In the genomic region with DNA sequence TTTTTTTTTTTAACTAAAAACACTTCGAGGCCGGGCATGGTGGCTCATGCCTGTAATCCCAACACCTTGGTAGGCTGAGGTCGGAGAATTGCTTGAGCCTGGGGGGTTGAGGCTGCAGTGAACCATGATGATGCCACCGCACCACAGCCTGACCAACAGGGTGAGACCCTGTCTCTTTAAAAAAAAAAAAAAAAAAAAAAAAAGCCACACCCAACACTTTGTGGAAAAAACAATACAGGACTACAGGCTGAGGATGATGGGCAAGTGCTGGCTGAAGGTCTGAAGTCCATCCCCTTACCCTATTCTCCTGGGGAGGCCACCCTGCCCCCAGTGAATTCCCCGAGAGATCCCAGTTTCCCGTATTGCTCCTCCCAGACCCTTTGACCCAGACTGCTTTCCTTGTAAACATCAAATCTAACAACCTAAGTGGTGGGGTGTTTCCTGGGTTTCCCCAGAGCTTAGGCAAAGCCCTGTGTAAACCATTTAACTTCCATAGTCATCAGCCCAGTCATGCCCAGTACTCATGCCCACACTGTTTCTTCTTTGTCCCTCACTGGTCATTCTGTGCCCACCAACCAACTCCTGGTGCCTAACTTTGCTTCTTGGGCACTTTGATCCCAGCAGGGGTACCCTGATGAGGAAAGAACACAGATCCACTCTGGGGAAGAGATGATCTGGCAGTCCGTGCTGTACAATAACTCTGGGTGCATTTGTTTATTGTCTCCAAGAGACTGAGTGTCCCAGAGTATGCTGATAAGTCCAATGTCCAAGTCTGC, we compare ENCODE assay signal across 1 cellular context.
TF ChIP-seq lines count a peak whose summit lies in the region.

No MANE protein-coding gene starts in this region.

TF ChIP-seq in HepG2, 621 proteins besides CTCF, POLR2A, EP300 and RAD21 (continued from another document and continues in another):
- TF ChIP-seq, protein P1, sequence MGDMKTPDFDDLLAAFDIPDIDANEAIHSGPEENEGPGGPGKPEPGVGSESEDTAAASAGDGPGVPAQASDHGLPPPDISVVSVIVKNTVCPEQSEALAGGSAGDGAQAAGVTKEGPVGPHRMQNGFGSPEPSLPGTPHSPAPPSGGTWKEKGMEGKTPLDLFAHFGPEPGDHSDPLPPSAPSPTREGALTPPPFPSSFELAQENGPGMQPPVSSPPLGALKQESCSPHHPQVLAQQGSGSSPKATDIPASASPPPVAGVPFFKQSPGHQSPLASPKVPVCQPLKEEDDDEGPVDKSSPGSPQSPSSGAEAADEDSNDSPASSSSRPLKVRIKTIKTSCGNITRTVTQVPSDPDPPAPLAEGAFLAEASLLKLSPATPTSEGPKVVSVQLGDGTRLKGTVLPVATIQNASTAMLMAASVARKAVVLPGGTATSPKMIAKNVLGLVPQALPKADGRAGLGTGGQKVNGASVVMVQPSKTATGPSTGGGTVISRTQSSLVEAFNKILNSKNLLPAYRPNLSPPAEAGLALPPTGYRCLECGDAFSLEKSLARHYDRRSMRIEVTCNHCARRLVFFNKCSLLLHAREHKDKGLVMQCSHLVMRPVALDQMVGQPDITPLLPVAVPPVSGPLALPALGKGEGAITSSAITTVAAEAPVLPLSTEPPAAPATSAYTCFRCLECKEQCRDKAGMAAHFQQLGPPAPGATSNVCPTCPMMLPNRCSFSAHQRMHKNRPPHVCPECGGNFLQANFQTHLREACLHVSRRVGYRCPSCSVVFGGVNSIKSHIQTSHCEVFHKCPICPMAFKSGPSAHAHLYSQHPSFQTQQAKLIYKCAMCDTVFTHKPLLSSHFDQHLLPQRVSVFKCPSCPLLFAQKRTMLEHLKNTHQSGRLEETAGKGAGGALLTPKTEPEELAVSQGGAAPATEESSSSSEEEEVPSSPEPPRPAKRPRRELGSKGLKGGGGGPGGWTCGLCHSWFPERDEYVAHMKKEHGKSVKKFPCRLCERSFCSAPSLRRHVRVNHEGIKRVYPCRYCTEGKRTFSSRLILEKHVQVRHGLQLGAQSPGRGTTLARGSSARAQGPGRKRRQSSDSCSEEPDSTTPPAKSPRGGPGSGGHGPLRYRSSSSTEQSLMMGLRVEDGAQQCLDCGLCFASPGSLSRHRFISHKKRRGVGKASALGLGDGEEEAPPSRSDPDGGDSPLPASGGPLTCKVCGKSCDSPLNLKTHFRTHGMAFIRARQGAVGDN (CRISPR knock-in tag; IDR thresholded peaks at IDR 0.05): no peak; the same call in 1 of the 2 replicates
- TF ChIP-seq SMYD3 (CRISPR knock-in tag; IDR thresholded peaks at IDR 0.05) (0 out of 2 replicates have a peak, but pooled peaks have one; percentile 34), CBX5 (CRISPR knock-in tag; IDR thresholded peaks at IDR 0.05; ENCODE audit: borderline replicate concordance) (0 out of 2 replicates have a peak, but pooled peaks have one; percentile 39), ZSCAN12 (CRISPR knock-in tag; IDR thresholded peaks at IDR 0.05) (no peak), RXRB (CRISPR knock-in tag; IDR thresholded peaks at IDR 0.05; ENCODE audit: borderline replicate concordance) (peak; percentile 99), RFX3 (CRISPR knock-in tag; IDR thresholded peaks at IDR 0.05) (peak; percentile 34; the same call in 1 of the 2 replicates), MATR3 (CRISPR knock-in tag; IDR thresholded peaks at IDR 0.05) (no peak), ZNF652 (CRISPR knock-in tag; IDR thresholded peaks at IDR 0.05; ENCODE audit: borderline replicate concordance, low read depth) (peak; percentile 64; the same call in 1 of the 2 replicates), ZNF260 (CRISPR knock-in tag; IDR thresholded peaks at IDR 0.05; ENCODE audit: borderline replicate concordance, low read depth) (no peak), ZNF441 (CRISPR knock-in tag; IDR thresholded peaks at IDR 0.05; ENCODE audit: borderline replicate concordance) (no peak), ZFP36L2 (CRISPR knock-in tag; IDR thresholded peaks at IDR 0.05) (no peak), DPF2 (CRISPR knock-in tag; IDR thresholded peaks at IDR 0.05; ENCODE audit: borderline replicate concordance, low read depth) (peak; percentile 82), MAFG (CRISPR knock-in tag; IDR thresholded peaks at IDR 0.05) (no peak), ZNF280B (CRISPR knock-in tag; IDR thresholded peaks at IDR 0.05; ENCODE audit: borderline replicate concordance) (no peak), CENPT (CRISPR knock-in tag; IDR thresholded peaks at IDR 0.05; ENCODE audit: low read depth) (no peak), TAF1 (CRISPR knock-in tag; IDR thresholded peaks at IDR 0.05) (0 out of 2 replicates have a peak, but pooled peaks have one; percentile 7), SRY (CRISPR knock-in tag; IDR thresholded peaks at IDR 0.05) (0 out of 2 replicates have a peak, but pooled peaks have one; percentile 23), KDM4B (CRISPR knock-in tag; IDR thresholded peaks at IDR 0.05) (no peak), EEA1 (CRISPR knock-in tag; IDR thresholded peaks at IDR 0.05; ENCODE audit: borderline replicate concordance) (no peak), KDM6A (CRISPR knock-in tag; IDR thresholded peaks at IDR 0.05; ENCODE audit: low read depth) (peak; percentile 97), ZNF335 (CRISPR knock-in tag; IDR thresholded peaks at IDR 0.05) (0 out of 2 replicates have a peak, but pooled peaks have one; percentile 35)
- TF ChIP-seq, protein P2, sequence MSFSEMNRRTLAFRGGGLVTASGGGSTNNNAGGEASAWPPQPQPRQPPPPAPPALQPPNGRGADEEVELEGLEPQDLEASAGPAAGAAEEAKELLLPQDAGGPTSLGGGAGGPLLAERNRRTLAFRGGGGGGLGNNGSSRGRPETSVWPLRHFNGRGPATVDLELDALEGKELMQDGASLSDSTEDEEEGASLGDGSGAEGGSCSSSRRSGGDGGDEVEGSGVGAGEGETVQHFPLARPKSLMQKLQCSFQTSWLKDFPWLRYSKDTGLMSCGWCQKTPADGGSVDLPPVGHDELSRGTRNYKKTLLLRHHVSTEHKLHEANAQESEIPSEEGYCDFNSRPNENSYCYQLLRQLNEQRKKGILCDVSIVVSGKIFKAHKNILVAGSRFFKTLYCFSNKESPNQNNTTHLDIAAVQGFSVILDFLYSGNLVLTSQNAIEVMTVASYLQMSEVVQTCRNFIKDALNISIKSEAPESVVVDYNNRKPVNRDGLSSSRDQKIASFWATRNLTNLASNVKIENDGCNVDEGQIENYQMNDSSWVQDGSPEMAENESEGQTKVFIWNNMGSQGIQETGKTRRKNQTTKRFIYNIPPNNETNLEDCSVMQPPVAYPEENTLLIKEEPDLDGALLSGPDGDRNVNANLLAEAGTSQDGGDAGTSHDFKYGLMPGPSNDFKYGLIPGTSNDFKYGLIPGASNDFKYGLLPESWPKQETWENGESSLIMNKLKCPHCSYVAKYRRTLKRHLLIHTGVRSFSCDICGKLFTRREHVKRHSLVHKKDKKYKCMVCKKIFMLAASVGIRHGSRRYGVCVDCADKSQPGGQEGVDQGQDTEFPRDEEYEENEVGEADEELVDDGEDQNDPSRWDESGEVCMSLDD (CRISPR knock-in tag; IDR thresholded peaks at IDR 0.05; ENCODE audit: borderline replicate concordance): peak; percentile 79; the same call in 1 of the 2 replicates
- TF ChIP-seq, protein P3, sequence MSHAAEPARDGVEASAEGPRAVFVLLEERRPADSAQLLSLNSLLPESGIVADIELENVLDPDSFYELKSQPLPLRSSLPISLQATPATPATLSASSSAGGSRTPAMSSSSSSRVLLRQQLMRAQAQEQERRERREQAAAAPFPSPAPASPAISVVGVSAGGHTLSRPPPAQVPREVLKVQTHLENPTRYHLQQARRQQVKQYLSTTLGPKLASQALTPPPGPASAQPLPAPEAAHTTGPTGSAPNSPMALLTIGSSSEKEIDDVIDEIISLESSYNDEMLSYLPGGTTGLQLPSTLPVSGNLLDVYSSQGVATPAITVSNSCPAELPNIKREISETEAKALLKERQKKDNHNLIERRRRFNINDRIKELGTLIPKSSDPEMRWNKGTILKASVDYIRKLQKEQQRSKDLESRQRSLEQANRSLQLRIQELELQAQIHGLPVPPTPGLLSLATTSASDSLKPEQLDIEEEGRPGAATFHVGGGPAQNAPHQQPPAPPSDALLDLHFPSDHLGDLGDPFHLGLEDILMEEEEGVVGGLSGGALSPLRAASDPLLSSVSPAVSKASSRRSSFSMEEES (CRISPR knock-in tag; IDR thresholded peaks at IDR 0.05): peak; percentile 55; the same call in 1 of the 2 replicates
- TF ChIP-seq, protein P4, sequence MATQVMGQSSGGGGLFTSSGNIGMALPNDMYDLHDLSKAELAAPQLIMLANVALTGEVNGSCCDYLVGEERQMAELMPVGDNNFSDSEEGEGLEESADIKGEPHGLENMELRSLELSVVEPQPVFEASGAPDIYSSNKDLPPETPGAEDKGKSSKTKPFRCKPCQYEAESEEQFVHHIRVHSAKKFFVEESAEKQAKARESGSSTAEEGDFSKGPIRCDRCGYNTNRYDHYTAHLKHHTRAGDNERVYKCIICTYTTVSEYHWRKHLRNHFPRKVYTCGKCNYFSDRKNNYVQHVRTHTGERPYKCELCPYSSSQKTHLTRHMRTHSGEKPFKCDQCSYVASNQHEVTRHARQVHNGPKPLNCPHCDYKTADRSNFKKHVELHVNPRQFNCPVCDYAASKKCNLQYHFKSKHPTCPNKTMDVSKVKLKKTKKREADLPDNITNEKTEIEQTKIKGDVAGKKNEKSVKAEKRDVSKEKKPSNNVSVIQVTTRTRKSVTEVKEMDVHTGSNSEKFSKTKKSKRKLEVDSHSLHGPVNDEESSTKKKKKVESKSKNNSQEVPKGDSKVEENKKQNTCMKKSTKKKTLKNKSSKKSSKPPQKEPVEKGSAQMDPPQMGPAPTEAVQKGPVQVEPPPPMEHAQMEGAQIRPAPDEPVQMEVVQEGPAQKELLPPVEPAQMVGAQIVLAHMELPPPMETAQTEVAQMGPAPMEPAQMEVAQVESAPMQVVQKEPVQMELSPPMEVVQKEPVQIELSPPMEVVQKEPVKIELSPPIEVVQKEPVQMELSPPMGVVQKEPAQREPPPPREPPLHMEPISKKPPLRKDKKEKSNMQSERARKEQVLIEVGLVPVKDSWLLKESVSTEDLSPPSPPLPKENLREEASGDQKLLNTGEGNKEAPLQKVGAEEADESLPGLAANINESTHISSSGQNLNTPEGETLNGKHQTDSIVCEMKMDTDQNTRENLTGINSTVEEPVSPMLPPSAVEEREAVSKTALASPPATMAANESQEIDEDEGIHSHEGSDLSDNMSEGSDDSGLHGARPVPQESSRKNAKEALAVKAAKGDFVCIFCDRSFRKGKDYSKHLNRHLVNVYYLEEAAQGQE (IDR thresholded peaks at IDR 0.05; ENCODE audit: borderline replicate concordance in 1 of 2, low read depth in 1 of 2, low read length in 2 of 2): peak in 1 of 2 experiments; percentile 85; a peak in 1 of 4 replicates
- TF ChIP-seq, protein P5, sequence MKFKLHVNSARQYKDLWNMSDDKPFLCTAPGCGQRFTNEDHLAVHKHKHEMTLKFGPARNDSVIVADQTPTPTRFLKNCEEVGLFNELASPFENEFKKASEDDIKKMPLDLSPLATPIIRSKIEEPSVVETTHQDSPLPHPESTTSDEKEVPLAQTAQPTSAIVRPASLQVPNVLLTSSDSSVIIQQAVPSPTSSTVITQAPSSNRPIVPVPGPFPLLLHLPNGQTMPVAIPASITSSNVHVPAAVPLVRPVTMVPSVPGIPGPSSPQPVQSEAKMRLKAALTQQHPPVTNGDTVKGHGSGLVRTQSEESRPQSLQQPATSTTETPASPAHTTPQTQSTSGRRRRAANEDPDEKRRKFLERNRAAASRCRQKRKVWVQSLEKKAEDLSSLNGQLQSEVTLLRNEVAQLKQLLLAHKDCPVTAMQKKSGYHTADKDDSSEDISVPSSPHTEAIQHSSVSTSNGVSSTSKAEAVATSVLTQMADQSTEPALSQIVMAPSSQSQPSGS (CRISPR knock-in tag; IDR thresholded peaks at IDR 0.05): peak; percentile 3; the same call in 1 of the 2 replicates
- TF ChIP-seq, protein P6, sequence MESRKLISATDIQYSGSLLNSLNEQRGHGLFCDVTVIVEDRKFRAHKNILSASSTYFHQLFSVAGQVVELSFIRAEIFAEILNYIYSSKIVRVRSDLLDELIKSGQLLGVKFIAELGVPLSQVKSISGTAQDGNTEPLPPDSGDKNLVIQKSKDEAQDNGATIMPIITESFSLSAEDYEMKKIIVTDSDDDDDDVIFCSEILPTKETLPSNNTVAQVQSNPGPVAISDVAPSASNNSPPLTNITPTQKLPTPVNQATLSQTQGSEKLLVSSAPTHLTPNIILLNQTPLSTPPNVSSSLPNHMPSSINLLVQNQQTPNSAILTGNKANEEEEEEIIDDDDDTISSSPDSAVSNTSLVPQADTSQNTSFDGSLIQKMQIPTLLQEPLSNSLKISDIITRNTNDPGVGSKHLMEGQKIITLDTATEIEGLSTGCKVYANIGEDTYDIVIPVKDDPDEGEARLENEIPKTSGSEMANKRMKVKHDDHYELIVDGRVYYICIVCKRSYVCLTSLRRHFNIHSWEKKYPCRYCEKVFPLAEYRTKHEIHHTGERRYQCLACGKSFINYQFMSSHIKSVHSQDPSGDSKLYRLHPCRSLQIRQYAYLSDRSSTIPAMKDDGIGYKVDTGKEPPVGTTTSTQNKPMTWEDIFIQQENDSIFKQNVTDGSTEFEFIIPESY (CRISPR knock-in tag; IDR thresholded peaks at IDR 0.05): peak; percentile 17; the same call in 1 of the 2 replicates
- TF ChIP-seq, protein P7, sequence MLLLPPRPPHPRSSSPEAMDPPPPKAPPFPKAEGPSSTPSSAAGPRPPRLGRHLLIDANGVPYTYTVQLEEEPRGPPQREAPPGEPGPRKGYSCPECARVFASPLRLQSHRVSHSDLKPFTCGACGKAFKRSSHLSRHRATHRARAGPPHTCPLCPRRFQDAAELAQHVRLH (CRISPR knock-in tag; IDR thresholded peaks at IDR 0.05; ENCODE audit: borderline replicate concordance, low read depth): peak; percentile 75; the same call in 1 of the 2 replicates
